ENCODE assay signal across 1 cellular context in genomic region chr2:109609352-109610024, GRCh38.
TF ChIP-seq lines count a peak whose summit lies in the region.

No MANE protein-coding gene starts in this region.

TF ChIP-seq in SK-N-SH, 30 proteins besides CTCF, POLR2A, EP300 and RAD21 (continued from another document):
- TF ChIP-seq GABPA (IDR thresholded peaks at IDR 0.05; ENCODE audit: low read depth) (peak; percentile 47), EZH2phosphoT487 (IDR thresholded peaks at IDR 0.05; ENCODE audit: borderline replicate concordance, low read depth) (no peak), MXI1 (IDR thresholded peaks at IDR 0.05; ENCODE audit: low read depth, low read length) (no peak), MAX (IDR thresholded peaks at IDR 0.05; ENCODE audit: low read depth) (peak; percentile 59; the same call in 1 of the 2 replicates), RXRA (IDR thresholded peaks at IDR 0.05; ENCODE audit: borderline replicate concordance, low read depth) (no peak), TAF1 (IDR thresholded peaks at IDR 0.05; ENCODE audit: borderline replicate concordance, low read depth, low read length) (no peak), TCF12 (IDR thresholded peaks at IDR 0.05) (peak; percentile 45; the same call in 1 of the 2 replicates), FOSL2 (IDR thresholded peaks at IDR 0.05; ENCODE audit: borderline replicate concordance, low read depth) (peak; percentile 62; the same call in 1 of the 2 replicates), USF1 (IDR thresholded peaks at IDR 0.05; ENCODE audit: borderline replicate concordance, low read depth) (no peak), REST (IDR thresholded peaks at IDR 0.05; ENCODE audit: low read depth, low read length) (no peak), JUND (IDR thresholded peaks at IDR 0.05) (peak; percentile 74), SIN3A (IDR thresholded peaks at IDR 0.05; ENCODE audit: borderline replicate concordance, low read depth, low read length) (no peak), ELF1 (IDR thresholded peaks at IDR 0.05) (no peak), POLR2AphosphoS5 (IDR thresholded peaks at IDR 0.05; ENCODE audit: low read depth, low read length) (no peak), PBX3 (IDR thresholded peaks at IDR 0.05) (no peak), NFIC (IDR thresholded peaks at IDR 0.05; ENCODE audit: borderline replicate concordance) (0 out of 2 replicates have a peak, but pooled peaks have one; percentile 22), SMC3 (IDR thresholded peaks at IDR 0.05; ENCODE audit: low read depth, low read length) (no peak), YY1 (IDR thresholded peaks at IDR 0.05; ENCODE audit: low read depth) (peak; percentile 60; the same call in 1 of the 2 replicates)
